ENCODE assay signal across 8 cellular contexts in genomic region chr9:69325409-69326212, GRCh38. TPM values are rescaled to one million over a fixed set of nuclear protein-coding genes. Genes with fewer than 3 reads are reported as not detected.
DNase-seq lines count a peak whose midpoint lies in the region; ATAC-seq and TF ChIP-seq lines count a peak whose summit lies in the region.

No MANE protein-coding gene starts in this region.

- peak overlapping the region; percentile 91 for H3K4me2 ChIP-seq in parathyroid adenoma (ENCODE audit: low read length)

- H3K27ac ChIP-seq in parathyroid adenoma = no peak overlapping the region

- no peak overlapping the region for H3K27ac Mint-ChIP-seq in glutamatergic neuron (ENCODE audit: unreplicated experiment)

- TF ChIP-seq CTCF in glutamatergic neuron (IDR thresholded peaks at IDR 0.05; ENCODE audit: partially characterized antibody, unreplicated experiment) (no peak), parathyroid adenoma (IDR thresholded peaks at IDR 0.05) (no peak)

- H2AFZ ChIP-seq in parathyroid adenoma = peak overlapping the region; percentile 66

- H3K4me1 Mint-ChIP-seq in glutamatergic neuron (ENCODE audit: low read depth, unreplicated experiment) = no peaks in the 10 kb centered on the region

- peaks cover 14% of the 10 kb centered on the region for H3K27me3 Mint-ChIP-seq in glutamatergic neuron (ENCODE audit: unreplicated experiment)

- peak; percentile 51 for ATAC-seq in GM18511 (IDR thresholded peaks at IDR 0.05; ENCODE audit: unreplicated experiment)
- no peak for ATAC-seq in GM19395 (IDR thresholded peaks at IDR 0.05; ENCODE audit: unreplicated experiment)
- ATAC-seq in HG03378 (IDR thresholded peaks at IDR 0.05; ENCODE audit: unreplicated experiment) = no peak

- H3K27me3 ChIP-seq in NT2/D1 (ENCODE audit: insufficient read depth, insufficient read length) (peaks cover 49% of the 10 kb centered on the region), parathyroid adenoma (ENCODE audit: control insufficient read depth, insufficient read depth, low read length) (no peaks in the 10 kb centered on the region)

- no peaks in the 10 kb centered on the region for H3K9me3 ChIP-seq in NT2/D1 (ENCODE audit: insufficient read depth, low read length)
- H3K9me3 ChIP-seq in parathyroid adenoma (ENCODE audit: control insufficient read depth, low read length) = no peaks in the 10 kb centered on the region

- H3K36me3 ChIP-seq in NT2/D1 (ENCODE audit: insufficient read depth, insufficient read length, low read length) (no peaks in the 10 kb centered on the region), parathyroid adenoma (ENCODE audit: control insufficient read depth, insufficient read depth, low read length) (no peaks in the 10 kb centered on the region)

- DNase-seq in NT2/D1 (ENCODE audit: low read depth, low spot score) (no peak), glutamatergic neuron (peak; percentile 43), NCI-H226 (no peak)
- no peak for DNase-seq in effector CD8-positive, alpha-beta T cell (lab: John Stamatoyannopoulos, UW)

- peak overlapping the region; percentile 88 for H3K4me3 Mint-ChIP-seq in glutamatergic neuron (ENCODE audit: unreplicated experiment)

- H3K9ac ChIP-seq in NT2/D1 (ENCODE audit: insufficient read length, low read depth) (peak overlapping the region; percentile 79), parathyroid adenoma (no peak overlapping the region)

- peak overlapping the region; percentile 65 for H3K4me3 ChIP-seq in NT2/D1 (ENCODE audit: insufficient read length, low read depth)
- peak overlapping the region; percentile 60 for H3K4me3 ChIP-seq in parathyroid adenoma (ENCODE audit: low read depth, low read length)

- H3K4me1 ChIP-seq in NT2/D1 (ENCODE audit: insufficient read depth, insufficient read length) (no peaks in the 10 kb centered on the region), parathyroid adenoma (no peaks in the 10 kb centered on the region)

- no peaks in the 10 kb centered on the region for H3K9me3 Mint-ChIP-seq in glutamatergic neuron (ENCODE audit: unreplicated experiment)

- no peaks in the 10 kb centered on the region for H3K36me3 Mint-ChIP-seq in glutamatergic neuron (ENCODE audit: unreplicated experiment)

- H3K79me2 ChIP-seq in parathyroid adenoma = no peaks in the 10 kb centered on the region

RNA-seq across cellular contexts. Expression of gene ENTREP1, which starts 0.6 kb away (rescaled TPM):
- total RNA-seq in glutamatergic neuron (ENCODE audit: unreplicated experiment) = 1.0 TPM
